In the genomic region with DNA sequence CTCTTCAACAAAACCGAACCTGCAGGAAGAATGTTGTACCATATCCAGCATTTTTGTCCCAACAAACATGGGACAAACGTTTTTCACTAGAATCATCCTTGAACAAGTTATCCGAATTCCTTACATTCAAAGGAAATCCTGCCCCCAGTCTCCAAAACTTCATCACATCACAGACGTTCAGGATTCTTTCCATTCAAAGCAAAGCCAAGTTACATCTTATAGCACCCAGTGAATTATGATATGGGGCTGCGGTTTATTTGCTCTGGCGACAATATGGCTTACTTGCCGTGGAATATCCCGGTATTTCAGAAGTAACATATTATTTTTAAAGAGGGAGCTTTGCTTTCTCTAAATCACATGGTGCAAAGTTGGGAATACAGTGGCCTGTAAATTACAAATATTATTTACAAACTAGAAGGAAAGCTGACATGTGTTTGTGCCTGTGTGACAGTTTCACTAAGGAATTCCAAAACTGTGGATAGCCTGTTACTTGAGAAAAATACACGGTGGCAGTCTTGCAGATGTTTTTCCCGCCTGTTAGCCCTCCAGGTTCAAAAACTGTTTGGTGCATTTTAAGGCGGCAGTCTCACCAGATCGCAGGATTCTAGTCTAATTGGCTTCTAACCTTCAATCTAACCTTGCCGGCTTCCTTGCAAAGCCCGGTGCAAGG, we compare ENCODE assay signal across 8 cellular contexts. TPM values are rescaled to one million over a fixed set of nuclear protein-coding genes. Genes with fewer than 3 reads are reported as not detected.
DNase-seq lines count a peak whose midpoint lies in the region; ATAC-seq lines count a peak whose summit lies in the region.

No MANE protein-coding gene starts in this region.

- peaks cover 45% of the 10 kb centered on the region for H3K36me3 Mint-ChIP-seq in activated CD4-positive, alpha-beta T cell treated with anti-CD3 and anti-CD28 coated beads, Interleukin-2, amount 10 ng/mL, durations not matched to agents 24 days and 14 days (ENCODE audit: low read depth)
- peaks cover 26% of the 10 kb centered on the region for H3K36me3 Mint-ChIP-seq in activated naive CD8-positive, alpha-beta T cell treated with anti-CD3 and anti-CD28 coated beads, Interleukin-2, amount 50 U/mL, for 24 hours (ENCODE audit: low read depth)

- no peaks in the 10 kb centered on the region for H3K9me3 Mint-ChIP-seq in activated CD4-positive, alpha-beta T cell treated with anti-CD3 and anti-CD28 coated beads, Interleukin-2, amount 10 ng/mL, durations not matched to agents 24 days and 14 days
- no peaks in the 10 kb centered on the region for H3K9me3 Mint-ChIP-seq in activated naive CD8-positive, alpha-beta T cell treated with anti-CD3 and anti-CD28 coated beads, Interleukin-2, amount 50 U/mL, for 24 hours

- peak overlapping the region; percentile 94 for H3K27ac Mint-ChIP-seq in activated CD4-positive, alpha-beta T cell treated with anti-CD3 and anti-CD28 coated beads, Interleukin-2, amount 10 ng/mL, durations not matched to agents 24 days and 14 days
- H3K27ac Mint-ChIP-seq in activated naive CD8-positive, alpha-beta T cell treated with anti-CD3 and anti-CD28 coated beads, Interleukin-2, amount 50 U/mL, for 24 hours, result peak overlapping the region; percentile 94

- peaks cover 49% of the 10 kb centered on the region for H3K4me1 Mint-ChIP-seq in activated CD4-positive, alpha-beta T cell treated with anti-CD3 and anti-CD28 coated beads, Interleukin-2, amount 10 ng/mL, durations not matched to agents 24 days and 14 days
- peaks cover 65% of the 10 kb centered on the region for H3K4me1 Mint-ChIP-seq in activated naive CD8-positive, alpha-beta T cell treated with anti-CD3 and anti-CD28 coated beads, Interleukin-2, amount 50 U/mL, for 24 hours

- peaks cover 10% of the 10 kb centered on the region for H3K4me1 ChIP-seq in thymus (ENCODE audit: control insufficient read depth, insufficient read depth, low read length)

- H3K4me3 ChIP-seq in thymus (ENCODE audit: low read length), result peak overlapping the region; percentile 98

- 7% methylated on average over 14 of the region's 14 CpGs for WGBS in thymus

- no peak for ATAC-seq in activated naive CD8-positive, alpha-beta T cell treated with anti-CD3 and anti-CD28 coated beads, Interleukin-2, amount 50 U/mL, for 24 hours

- no peaks in the 10 kb centered on the region for H3K27me3 ChIP-seq in thymus (ENCODE audit: control insufficient read depth, insufficient read depth)

- peak overlapping the region; percentile 83 for H3K4me3 Mint-ChIP-seq in activated CD4-positive, alpha-beta T cell treated with anti-CD3 and anti-CD28 coated beads, Interleukin-2, amount 10 ng/mL, durations not matched to agents 24 days and 14 days
- H3K4me3 Mint-ChIP-seq in activated naive CD8-positive, alpha-beta T cell treated with anti-CD3 and anti-CD28 coated beads, Interleukin-2, amount 50 U/mL, for 24 hours, result peak overlapping the region; percentile 86

- H3K36me3 ChIP-seq in thymus (ENCODE audit: control insufficient read depth, insufficient read depth), result no peaks in the 10 kb centered on the region

- peak; percentile 66 for DNase-seq in activated CD4-positive, alpha-beta T cell treated with anti-CD3 and anti-CD28 coated beads, Interleukin-2, amount 10 ng/mL, durations not matched to agents 24 days and 14 days
- DNase-seq in activated CD4-positive, alpha-beta T cell treated with anti-CD3 and anti-CD28 coated beads, Interleukin-2, amount 50 U/mL, for 4 hours, result no peak
- DNase-seq in activated naive CD8-positive, alpha-beta T cell treated with anti-CD3 and anti-CD28 coated beads, Interleukin-2, amount 50 U/mL, for 24 hours, result peak; percentile 35
- DNase-seq in left kidney (ENCODE audit: low read depth, low spot score), result peak; percentile 34
- no peak for DNase-seq in nucleus accumbens (lab: John Stamatoyannopoulos, UW)
- no peak for DNase-seq in CD1c-positive myeloid dendritic cell (ENCODE audit: extremely low spot score)
- no peak for DNase-seq in NCI-H1694 treated with DMSO at 0.1 percent for 48 hours (lab: John Stamatoyannopoulos, UW)

- intact Hi-C loops in activated CD4-positive, alpha-beta T cell treated with anti-CD3 and anti-CD28 coated beads, Interleukin-2, amount 10 ng/mL, durations not matched to agents 24 days and 14 days (cut with micrococcal nuclease), result loop anchor here (1.0 to 5.0 kb wide), 6 partner anchors 10 to 1506 kb away; partner anchors contain the start of gene SIAH2

- no peaks in the 10 kb centered on the region for H3K9me3 ChIP-seq in thymus (ENCODE audit: control insufficient read depth)

- H3K27ac ChIP-seq in thymus (ENCODE audit: low read depth), result peak overlapping the region; percentile 100

- H3K27me3 Mint-ChIP-seq in activated CD4-positive, alpha-beta T cell treated with anti-CD3 and anti-CD28 coated beads, Interleukin-2, amount 10 ng/mL, durations not matched to agents 24 days and 14 days, result no peaks in the 10 kb centered on the region
- no peaks in the 10 kb centered on the region for H3K27me3 Mint-ChIP-seq in activated naive CD8-positive, alpha-beta T cell treated with anti-CD3 and anti-CD28 coated beads, Interleukin-2, amount 50 U/mL, for 24 hours

RNA-seq across cellular contexts. Expression of gene MBNL1, which starts 0.8 kb away (rescaled TPM):
- total RNA-seq in activated CD4-positive, alpha-beta T cell treated with anti-CD3 and anti-CD28 coated beads, Interleukin-2, amount 10 ng/mL, durations not matched to agents 24 days and 14 days, result 296 and 298 TPM in 2 replicates
- polyA plus RNA-seq in thymus, result 89.0 TPM

Comparison
In these comparisons a context has a peak if more than half of its experiments do, and no peak if none do; other contexts are left out.
1. DNase-seq: peak in activated CD4-positive, alpha-beta T cell treated with anti-CD3 and anti-CD28 coated beads, Interleukin-2, amount 10 ng/mL, durations not matched to agents 24 days and 14 days (single experiment), activated naive CD8-positive, alpha-beta T cell treated with anti-CD3 and anti-CD28 coated beads, Interleukin-2, amount 50 U/mL, for 24 hours (single experiment) and left kidney (single experiment); none in activated CD4-positive, alpha-beta T cell treated with anti-CD3 and anti-CD28 coated beads, Interleukin-2, amount 50 U/mL, for 4 hours (0 of 2), nucleus accumbens (0 of 56), CD1c-positive myeloid dendritic cell (single experiment) and NCI-H1694 treated with DMSO at 0.1 percent for 48 hours (single experiment).